In genomic region chr9:31519011-31519410, GRCh38 we compare ENCODE assay signal across 12 cellular contexts.
DNase-seq lines count a peak whose midpoint lies in the region; ATAC-seq and TF ChIP-seq lines count a peak whose summit lies in the region.
"Had no signal": no experiment of that assay in that cellular context is flagged by ENCODE, and none has a peak within 500 bp of the region (broad histone marks: within the 10 kb centered on the region; RNA-seq: fewer than 3 reads in every experiment).

No MANE protein-coding gene starts in this region.

- no peak overlapping the region for H3K4me2 ChIP-seq in Karpas-422 (ENCODE audit: low read depth, low read length, poor library complexity, severe bottlenecking)

- no peaks in the 10 kb centered on the region for H3K27me3 Mint-ChIP-seq in activated T-cell treated with anti-CD3 and anti-CD28 coated beads, Interleukin-2, amount 50 U/mL, for 24 hours

- no peaks in the 10 kb centered on the region for H3K36me3 Mint-ChIP-seq in activated T-cell treated with anti-CD3 and anti-CD28 coated beads, Interleukin-2, amount 50 U/mL, for 24 hours (ENCODE audit: low read depth)

- no peaks in the 10 kb centered on the region for H3K36me3 ChIP-seq in Karpas-422 (ENCODE audit: insufficient read depth, low read length)

- no peak overlapping the region for H3K4me3 ChIP-seq in coronary artery
- no peak overlapping the region for H3K4me3 ChIP-seq in Karpas-422 (ENCODE audit: low read length)
- H3K4me3 ChIP-seq: skin epidermis had no signal

- no peak for TF ChIP-seq CTCF in coronary artery (IDR thresholded peaks at IDR 0.05)

- peaks cover 3% of the 10 kb centered on the region; the same call in 1 of the 2 replicates for H3K9me3 ChIP-seq in Karpas-422 (ENCODE audit: low read length)

- H4K20me1 ChIP-seq in Karpas-422 (ENCODE audit: insufficient read depth, low read depth, low read length) = no peaks in the 10 kb centered on the region

- H3K9me2 ChIP-seq in Karpas-422 (replicated peaks; ENCODE audit: insufficient read depth, low read length) = no peaks in the 10 kb centered on the region

- no peak overlapping the region for H3K27ac Mint-ChIP-seq in activated T-cell treated with anti-CD3 and anti-CD28 coated beads, Interleukin-2, amount 50 U/mL, for 24 hours

- no peak overlapping the region for H3K9ac ChIP-seq in Karpas-422 (ENCODE audit: low read length)

- peak; percentile 61 for DNase-seq in activated CD8-positive, alpha-beta memory T cell treated with anti-CD3 and anti-CD28 coated beads for 24 hours
- no peak for DNase-seq in activated CD8-positive, alpha-beta memory T cell treated with anti-CD3 and anti-CD28 coated beads, Interleukin-2, amount 50 U/mL, for 4 hours
- peak; percentile 38 for DNase-seq in activated T-cell treated with anti-CD3 and anti-CD28 coated beads, Interleukin-2, amount 50 U/mL, for 24 hours
- peak; percentile 49 for DNase-seq in stimulated activated CD8-positive, alpha-beta memory T cell treated with anti-CD3 and anti-CD28 coated beads, Interleukin-4, amount 100 ng/mL, for 48 hours
- DNase-seq in coronary artery (ENCODE audit: low spot score) = no peak
- DNase-seq in Karpas-422 = no peak
- no peak for DNase-seq in DMS79 (lab: John Stamatoyannopoulos, UW)
- DNase-seq: H7, left ventricle myocardium superior, NCI-H2227 treated with DMSO at 0.1 percent for 48 hours had no signal

- H3K9me3 Mint-ChIP-seq in activated T-cell treated with anti-CD3 and anti-CD28 coated beads, Interleukin-2, amount 50 U/mL, for 24 hours = peaks cover 2% of the 10 kb centered on the region

- H3K4me1 ChIP-seq in Karpas-422 (ENCODE audit: low read length) = no peaks in the 10 kb centered on the region

- no peak overlapping the region for H3K27ac ChIP-seq in coronary artery
- no peak overlapping the region for H3K27ac ChIP-seq in Karpas-422 (ENCODE audit: low read length)
- H3K27ac ChIP-seq: skin epidermis had no signal

- peaks cover 9% of the 10 kb centered on the region for H3K4me1 Mint-ChIP-seq in activated T-cell treated with anti-CD3 and anti-CD28 coated beads, Interleukin-2, amount 50 U/mL, for 24 hours (ENCODE audit: low read depth)

- ATAC-seq in HG02852 (IDR thresholded peaks at IDR 0.05; ENCODE audit: unreplicated experiment) = peak; percentile 79
- ATAC-seq: left ventricle myocardium superior had no signal

- H3K79me2 ChIP-seq in Karpas-422 (ENCODE audit: low read length) = no peaks in the 10 kb centered on the region

- H3K4me3 Mint-ChIP-seq in activated T-cell treated with anti-CD3 and anti-CD28 coated beads, Interleukin-2, amount 50 U/mL, for 24 hours = no peak overlapping the region

- H3K27me3 ChIP-seq in Karpas-422 (ENCODE audit: low read length) = no peaks in the 10 kb centered on the region

- no peak overlapping the region for H2AFZ ChIP-seq in Karpas-422 (ENCODE audit: low read length)

Comparison
In these comparisons a context has a peak if more than half of its experiments do, and no peak if none do; other contexts are left out.
1. DNase-seq: peak in activated CD8-positive, alpha-beta memory T cell treated with anti-CD3 and anti-CD28 coated beads for 24 hours (single experiment), activated T-cell treated with anti-CD3 and anti-CD28 coated beads, Interleukin-2, amount 50 U/mL, for 24 hours (single experiment) and stimulated activated CD8-positive, alpha-beta memory T cell treated with anti-CD3 and anti-CD28 coated beads, Interleukin-4, amount 100 ng/mL, for 48 hours (single experiment); none in activated CD8-positive, alpha-beta memory T cell treated with anti-CD3 and anti-CD28 coated beads, Interleukin-2, amount 50 U/mL, for 4 hours (single experiment), coronary artery (single experiment), Karpas-422 (single experiment) and DMS79 (single experiment).